In the genomic region with DNA sequence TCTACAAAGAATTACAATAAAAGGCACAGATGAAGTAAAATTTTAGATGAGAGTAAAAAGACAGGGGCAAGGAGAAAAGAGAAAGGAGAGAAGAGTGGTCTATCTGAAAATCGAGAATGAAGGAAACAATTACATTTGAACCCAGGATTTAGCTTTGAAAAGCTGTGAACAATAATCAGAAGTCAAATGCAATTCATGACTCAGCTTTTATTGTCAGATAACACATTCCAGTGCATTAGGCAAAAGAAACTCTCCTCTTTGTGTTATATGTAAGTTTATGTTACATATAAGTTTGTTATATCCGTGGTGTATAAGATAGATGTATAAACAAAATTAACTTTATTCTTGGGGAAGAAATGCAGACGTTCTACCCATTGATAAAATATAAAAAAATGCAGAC, we compare ENCODE assay signal across 1 cellular context.
TF ChIP-seq lines count a peak whose summit lies in the region.

No MANE protein-coding gene starts in this region.

TF ChIP-seq in HepG2, 621 proteins besides CTCF, POLR2A, EP300 and RAD21 (continued from another document):
- TF ChIP-seq ZNF629 (CRISPR knock-in tag; conservative IDR thresholded peaks at IDR 0.05) = no peak
- TF ChIP-seq ZNF549 (CRISPR knock-in tag; IDR thresholded peaks at IDR 0.05) = no peak
- no peak for TF ChIP-seq ZNF850 (CRISPR knock-in tag; conservative IDR thresholded peaks at IDR 0.05)
- TF ChIP-seq ZNF317 (CRISPR knock-in tag; IDR thresholded peaks at IDR 0.05) = no peak
- TF ChIP-seq, protein P1, sequence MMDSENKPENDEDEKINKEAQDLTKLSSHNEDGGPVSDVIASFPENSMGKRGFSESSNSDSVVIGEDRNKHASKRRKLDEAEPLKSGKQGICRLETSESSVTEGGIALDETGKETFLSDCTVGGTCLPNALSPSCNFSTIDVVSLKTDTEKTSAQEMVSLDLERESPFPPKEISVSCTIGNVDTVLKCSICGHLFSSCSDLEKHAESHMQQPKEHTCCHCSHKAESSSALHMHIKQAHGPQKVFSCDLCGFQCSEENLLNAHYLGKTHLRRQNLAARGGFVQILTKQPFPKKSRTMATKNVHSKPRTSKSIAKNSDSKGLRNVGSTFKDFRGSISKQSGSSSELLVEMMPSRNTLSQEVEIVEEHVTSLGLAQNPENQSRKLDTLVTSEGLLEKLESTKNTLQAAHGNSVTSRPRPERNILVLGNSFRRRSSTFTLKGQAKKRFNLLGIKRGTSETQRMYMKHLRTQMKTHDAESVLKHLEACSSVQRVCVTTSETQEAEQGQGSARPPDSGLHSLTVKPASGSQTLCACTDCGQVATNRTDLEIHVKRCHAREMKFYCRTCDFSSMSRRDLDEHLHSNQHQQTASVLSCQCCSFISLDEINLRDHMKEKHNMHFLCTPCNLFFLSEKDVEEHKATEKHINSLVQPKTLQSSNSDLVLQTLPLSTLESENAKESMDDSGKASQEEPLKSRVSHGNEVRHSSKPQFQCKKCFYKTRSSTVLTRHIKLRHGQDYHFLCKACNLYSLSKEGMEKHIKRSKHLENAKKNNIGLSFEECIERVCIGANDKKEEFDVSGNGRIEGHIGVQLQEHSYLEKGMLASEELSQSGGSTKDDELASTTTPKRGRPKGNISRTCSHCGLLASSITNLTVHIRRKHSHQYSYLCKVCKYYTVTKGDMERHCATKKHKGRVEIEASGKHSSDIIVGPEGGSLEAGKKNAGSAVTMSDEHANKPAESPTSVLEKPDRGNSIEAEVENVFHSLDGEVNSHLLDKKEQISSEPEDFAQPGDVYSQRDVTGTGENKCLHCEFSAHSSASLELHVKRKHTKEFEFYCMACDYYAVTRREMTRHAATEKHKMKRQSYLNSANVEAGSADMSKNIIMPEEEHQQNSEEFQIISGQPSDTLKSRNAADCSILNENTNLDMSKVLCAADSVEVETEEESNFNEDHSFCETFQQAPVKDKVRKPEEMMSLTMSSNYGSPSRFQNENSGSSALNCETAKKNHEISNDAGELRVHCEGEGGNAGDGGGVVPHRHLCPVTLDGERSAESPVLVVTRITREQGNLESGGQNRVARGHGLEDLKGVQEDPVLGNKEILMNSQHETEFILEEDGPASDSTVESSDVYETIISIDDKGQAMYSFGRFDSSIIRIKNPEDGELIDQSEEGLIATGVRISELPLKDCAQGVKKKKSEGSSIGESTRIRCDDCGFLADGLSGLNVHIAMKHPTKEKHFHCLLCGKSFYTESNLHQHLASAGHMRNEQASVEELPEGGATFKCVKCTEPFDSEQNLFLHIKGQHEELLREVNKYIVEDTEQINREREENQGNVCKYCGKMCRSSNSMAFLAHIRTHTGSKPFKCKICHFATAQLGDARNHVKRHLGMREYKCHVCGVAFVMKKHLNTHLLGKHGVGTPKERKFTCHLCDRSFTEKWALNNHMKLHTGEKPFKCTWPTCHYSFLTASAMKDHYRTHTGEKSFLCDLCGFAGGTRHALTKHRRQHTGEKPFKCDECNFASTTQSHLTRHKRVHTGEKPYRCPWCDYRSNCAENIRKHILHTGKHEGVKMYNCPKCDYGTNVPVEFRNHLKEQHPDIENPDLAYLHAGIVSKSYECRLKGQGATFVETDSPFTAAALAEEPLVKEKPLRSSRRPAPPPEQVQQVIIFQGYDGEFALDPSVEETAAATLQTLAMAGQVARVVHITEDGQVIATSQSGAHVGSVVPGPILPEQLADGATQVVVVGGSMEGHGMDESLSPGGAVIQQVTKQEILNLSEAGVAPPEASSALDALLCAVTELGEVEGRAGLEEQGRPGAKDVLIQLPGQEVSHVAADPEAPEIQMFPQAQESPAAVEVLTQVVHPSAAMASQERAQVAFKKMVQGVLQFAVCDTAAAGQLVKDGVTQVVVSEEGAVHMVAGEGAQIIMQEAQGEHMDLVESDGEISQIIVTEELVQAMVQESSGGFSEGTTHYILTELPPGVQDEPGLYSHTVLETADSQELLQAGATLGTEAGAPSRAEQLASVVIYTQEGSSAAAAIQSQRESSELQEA (CRISPR knock-in tag; IDR thresholded peaks at IDR 0.05; ENCODE audit: not compliant biosample characterization) = no peak
- TF ChIP-seq, protein P2, sequence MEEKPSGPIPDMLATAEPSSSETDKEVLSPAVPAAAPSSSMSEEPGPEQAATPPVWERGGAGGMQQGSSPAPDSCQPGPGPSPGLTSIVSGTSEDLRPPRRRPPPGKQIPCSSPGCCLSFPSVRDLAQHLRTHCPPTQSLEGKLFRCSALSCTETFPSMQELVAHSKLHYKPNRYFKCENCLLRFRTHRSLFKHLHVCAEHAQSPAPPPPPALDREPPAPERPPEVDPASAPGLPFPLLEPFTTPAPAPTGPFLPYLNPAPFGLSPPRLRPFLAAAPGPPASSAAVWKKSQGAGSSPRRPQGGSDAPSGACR (CRISPR knock-in tag; IDR thresholded peaks at IDR 0.05) = no peak
- TF ChIP-seq PLRG1 (conservative IDR thresholded peaks at IDR 0.05) = no peak
- peak; percentile 83 for TF ChIP-seq MAFK (conservative IDR thresholded peaks at IDR 0.05 in 1 of 2, IDR thresholded peaks at IDR 0.05 in 1 of 2; ENCODE audit: low read length in 2 of 2)
- TF ChIP-seq, protein P3, sequence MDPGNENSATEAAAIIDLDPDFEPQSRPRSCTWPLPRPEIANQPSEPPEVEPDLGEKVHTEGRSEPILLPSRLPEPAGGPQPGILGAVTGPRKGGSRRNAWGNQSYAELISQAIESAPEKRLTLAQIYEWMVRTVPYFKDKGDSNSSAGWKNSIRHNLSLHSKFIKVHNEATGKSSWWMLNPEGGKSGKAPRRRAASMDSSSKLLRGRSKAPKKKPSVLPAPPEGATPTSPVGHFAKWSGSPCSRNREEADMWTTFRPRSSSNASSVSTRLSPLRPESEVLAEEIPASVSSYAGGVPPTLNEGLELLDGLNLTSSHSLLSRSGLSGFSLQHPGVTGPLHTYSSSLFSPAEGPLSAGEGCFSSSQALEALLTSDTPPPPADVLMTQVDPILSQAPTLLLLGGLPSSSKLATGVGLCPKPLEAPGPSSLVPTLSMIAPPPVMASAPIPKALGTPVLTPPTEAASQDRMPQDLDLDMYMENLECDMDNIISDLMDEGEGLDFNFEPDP (CRISPR knock-in tag; conservative IDR thresholded peaks at IDR 0.05) = no peak
- TF ChIP-seq NFIB (CRISPR knock-in tag; IDR thresholded peaks at IDR 0.05; ENCODE audit: borderline replicate concordance) = no peak
- no peak for TF ChIP-seq ZNF883 (CRISPR knock-in tag; IDR thresholded peaks at IDR 0.05; ENCODE audit: not compliant biosample characterization)
